9 cellular contexts compared by ENCODE assay signal in the genomic region with DNA sequence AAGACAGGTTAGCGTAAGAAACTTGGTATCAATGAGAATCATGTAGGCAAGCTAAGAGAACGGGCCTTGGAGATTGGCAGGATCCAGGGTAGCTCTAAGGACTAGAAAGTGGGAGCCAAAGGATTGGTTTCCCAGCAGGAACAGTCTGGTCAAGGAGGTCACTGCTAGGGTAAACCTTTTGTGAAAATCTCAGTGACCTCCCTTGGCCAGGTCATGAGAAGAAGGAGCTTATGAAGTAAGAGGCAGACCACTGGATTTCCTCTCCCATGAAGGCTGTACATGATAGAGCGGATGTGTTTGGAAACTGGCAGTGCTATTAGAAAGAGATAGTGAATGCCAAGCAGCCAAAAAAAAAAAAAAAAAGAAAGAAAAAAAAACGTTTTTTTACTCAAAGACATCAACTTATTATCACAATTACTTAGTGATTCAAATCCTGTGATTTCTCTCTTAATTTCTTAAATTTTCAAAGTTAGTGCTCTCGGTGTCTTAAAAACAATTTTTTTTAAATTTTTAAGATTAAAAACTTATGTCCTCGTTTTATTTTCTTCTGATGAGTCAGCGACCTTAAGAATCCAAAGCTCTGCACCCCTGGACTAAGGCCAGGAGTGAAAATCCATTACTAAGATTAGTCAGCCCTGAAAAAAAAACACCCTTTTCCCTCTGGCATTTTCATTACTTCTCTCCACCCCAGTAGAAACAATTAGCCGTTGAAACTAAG.
DNase-seq lines count a peak whose midpoint lies in the region; ATAC-seq and TF ChIP-seq lines count a peak whose summit lies in the region.
"Had no signal": no experiment of that assay in that cellular context is flagged by ENCODE, and none has a peak within 500 bp of the region (broad histone marks: within the 10 kb centered on the region; RNA-seq: fewer than 3 reads in every experiment).

No MANE protein-coding gene starts in this region.

- DNase-seq in DMS79 (lab: John Stamatoyannopoulos, UW) (peak; percentile 61), SK-N-SH (no peak), foreskin fibroblast (peak; percentile 92 to 97), renal cortical epithelial cell (ENCODE audit: low read depth) (peak; percentile 97), neural progenitor cell (ENCODE audit: low spot score) (no peak), OCI-LY7 (ENCODE audit: low spot score) (no peak)
- DNase-seq: activated naive CD8-positive, alpha-beta T cell treated with anti-CD3 and anti-CD28 coated beads, Interleukin-2, amount 10 ng/mL, durations not matched to agents 7 days and 5 days had no signal

- ATAC-seq in GM19035 (IDR thresholded peaks at IDR 0.05; ENCODE audit: unreplicated experiment) (no peak), HG02852 (IDR thresholded peaks at IDR 0.05; ENCODE audit: unreplicated experiment) (no peak)

- peaks cover 2% of the 10 kb centered on the region for H3K27me3 Mint-ChIP-seq in neural progenitor cell (ENCODE audit: insufficient read depth, low read depth)

- intact Hi-C loops in OCI-LY7 (cut with micrococcal nuclease; ENCODE audit: unreplicated experiment): no loop called here

- CTCF ChIA-PET in SK-N-SH (lab: Yijun Ruan, JAX): interaction anchor here (1.0 to 1.3 kb wide), 3 partner anchors 15 to 363 kb away, joined by 3 read pairs; no protein-coding TSS in a partner anchor
- CTCF ChIA-PET in OCI-LY7 (lab: Charles Lee; ENCODE audit: unreplicated experiment): no interaction called here

- BruUV-seq in OCI-LY7 (replicated peaks; lab: Mats Ljungman, UMichigan): no TSS peak

- H3K4me1 ChIP-seq in SK-N-SH (ENCODE audit: control insufficient read depth in 1 of 2, insufficient read depth in 2 of 2, low read depth in 1 of 2, low read length in 1 of 2) (peaks cover 7 to 29% of the 10 kb centered on the region in 2 experiments), neural progenitor cell (no peaks in the 10 kb centered on the region), OCI-LY7 (ENCODE audit: insufficient read depth, low read length, poor library complexity, severe bottlenecking) (no peaks in the 10 kb centered on the region)

- H3K4me3 ChIP-seq in SK-N-SH (ENCODE audit: low read depth in 2 of 2, low read length in 1 of 2) (peak overlapping the region; percentile 1 to 47; a peak in 3 of 4 replicates), foreskin fibroblast (ENCODE audit: low read depth in 1 of 2, low read length in 2 of 2) (no peak overlapping the region), neural progenitor cell (no peak overlapping the region), OCI-LY7 (ENCODE audit: low read depth, low read length, poor library complexity, severe bottlenecking) (no peak overlapping the region)

- peak overlapping the region; percentile 82 for H3K9ac ChIP-seq in SK-N-SH
- H3K9ac ChIP-seq in neural progenitor cell: no peak overlapping the region

- no peaks in the 10 kb centered on the region for H3K9me2 ChIP-seq in SK-N-SH
- H3K9me2 ChIP-seq in OCI-LY7 (ENCODE audit: insufficient read depth, low read length): no peaks in the 10 kb centered on the region

- H4K20me1 ChIP-seq in SK-N-SH (ENCODE audit: insufficient read depth) (no peaks in the 10 kb centered on the region), neural progenitor cell (ENCODE audit: low read depth) (no peaks in the 10 kb centered on the region), OCI-LY7 (ENCODE audit: insufficient read depth, low read length) (no peaks in the 10 kb centered on the region)

- H3K4me3 Mint-ChIP-seq in neural progenitor cell: no peak overlapping the region
- H3K4me3 Mint-ChIP-seq: activated naive CD8-positive, alpha-beta T cell treated with anti-CD3 and anti-CD28 coated beads, Interleukin-2, amount 10 ng/mL, durations not matched to agents 7 days and 5 days had no signal

- H3F3A ChIP-seq in SK-N-SH (replicated peaks; ENCODE audit: insufficient read depth): peaks cover 41% of the 10 kb centered on the region
- no peaks in the 10 kb centered on the region for H3F3A ChIP-seq in neural progenitor cell (ENCODE audit: low read depth)

- no peaks in the 10 kb centered on the region for H3K79me2 ChIP-seq in SK-N-SH (ENCODE audit: insufficient read depth)
- H3K79me2 ChIP-seq in neural progenitor cell (ENCODE audit: low read depth): no peaks in the 10 kb centered on the region
- no peaks in the 10 kb centered on the region for H3K79me2 ChIP-seq in OCI-LY7 (ENCODE audit: insufficient read depth, low read depth, low read length)

- TF ChIP-seq CTCF in SK-N-SH (IDR thresholded peaks at IDR 0.05) (no peak), foreskin fibroblast (IDR thresholded peaks at IDR 0.05; ENCODE audit: low read depth, low read length) (no peak), neural progenitor cell (IDR thresholded peaks at IDR 0.05) (no peak), OCI-LY7 (conservative IDR thresholded peaks at IDR 0.05; ENCODE audit: low read length) (no peak)

- H3K9me3 Mint-ChIP-seq in neural progenitor cell: peaks cover 3% of the 10 kb centered on the region

- H3K27ac ChIP-seq in SK-N-SH (ENCODE audit: low read depth in 2 of 2, low read length in 1 of 2): peak overlapping the region; percentile 95 to 100
- H3K27ac ChIP-seq in neural progenitor cell: no peak overlapping the region
- no peak overlapping the region for H3K27ac ChIP-seq in OCI-LY7 (ENCODE audit: low read depth, low read length, poor library complexity, severe bottlenecking)

- no peak overlapping the region for H3K27ac Mint-ChIP-seq in neural progenitor cell
- H3K27ac Mint-ChIP-seq: activated naive CD8-positive, alpha-beta T cell treated with anti-CD3 and anti-CD28 coated beads, Interleukin-2, amount 10 ng/mL, durations not matched to agents 7 days and 5 days had no signal

- POLR2A ChIA-PET in SK-N-SH (lab: Yijun Ruan, JAX) (no interaction called here), OCI-LY7 (lab: Charles Lee) (interaction anchor here (0.6 to 1.1 kb wide), 4 partner anchors 16 to 452 kb away, joined by 3 to 4 read pairs (median 3); no protein-coding TSS in a partner anchor)

- TF ChIP-seq EP300 in SK-N-SH (IDR thresholded peaks at IDR 0.05; ENCODE audit: borderline replicate concordance in 1 of 2, low read depth in 1 of 2, low read length in 1 of 2): peak in 1 of 2 experiments; percentile 83; a peak in 2 of 4 replicates

- H3K9me3 ChIP-seq in SK-N-SH (no peaks in the 10 kb centered on the region), neural progenitor cell (ENCODE audit: low read depth) (no peaks in the 10 kb centered on the region), OCI-LY7 (ENCODE audit: low read length) (no peaks in the 10 kb centered on the region)

- 8% methylated on average over 8 of the region's 8 CpGs for WGBS in SK-N-SH (ENCODE audit: low lambda C conversion rate)

- H3K36me3 Mint-ChIP-seq in neural progenitor cell: no peaks in the 10 kb centered on the region
- H3K36me3 Mint-ChIP-seq: activated naive CD8-positive, alpha-beta T cell treated with anti-CD3 and anti-CD28 coated beads, Interleukin-2, amount 10 ng/mL, durations not matched to agents 7 days and 5 days had no signal

- H3K27me3 ChIP-seq in SK-N-SH (ENCODE audit: insufficient read depth) (no peaks in the 10 kb centered on the region), neural progenitor cell (no peaks in the 10 kb centered on the region)

- H2AFZ ChIP-seq in SK-N-SH (ENCODE audit: low read depth): peak overlapping the region; percentile 50
- H2AFZ ChIP-seq in neural progenitor cell (replicated peaks): no peak overlapping the region
- H2AFZ ChIP-seq in OCI-LY7 (ENCODE audit: low read length): no peak overlapping the region

- TF ChIP-seq RAD21 in SK-N-SH (IDR thresholded peaks at IDR 0.05; ENCODE audit: low read length): no peak

- H3K4me1 Mint-ChIP-seq in neural progenitor cell: peaks cover 4% of the 10 kb centered on the region
- H3K4me1 Mint-ChIP-seq: activated naive CD8-positive, alpha-beta T cell treated with anti-CD3 and anti-CD28 coated beads, Interleukin-2, amount 10 ng/mL, durations not matched to agents 7 days and 5 days had no signal

- H3K4me2 ChIP-seq in SK-N-SH: peak overlapping the region; percentile 84
- no peak overlapping the region for H3K4me2 ChIP-seq in neural progenitor cell
- H3K4me2 ChIP-seq in OCI-LY7 (ENCODE audit: low read length): no peak overlapping the region

- H3K36me3 ChIP-seq in SK-N-SH (replicated peaks in 1 of 2; ENCODE audit: control insufficient read depth in 1 of 2, insufficient read depth in 2 of 2, low read length in 1 of 2): no peaks in the 10 kb centered on the region
- H3K36me3 ChIP-seq in neural progenitor cell: no peaks in the 10 kb centered on the region
- H3K36me3 ChIP-seq in OCI-LY7 (ENCODE audit: insufficient read depth, low read length): no peaks in the 10 kb centered on the region

TF ChIP-seq in SK-N-SH, 30 proteins besides CTCF, POLR2A, EP300 and RAD21 (continues in another document):
- TF ChIP-seq ZBTB33 (IDR thresholded peaks at IDR 0.05; ENCODE audit: borderline replicate concordance, low read depth): 0 out of 2 replicates have a peak, but pooled peaks have one; percentile 21
- TF ChIP-seq, protein P1, sequence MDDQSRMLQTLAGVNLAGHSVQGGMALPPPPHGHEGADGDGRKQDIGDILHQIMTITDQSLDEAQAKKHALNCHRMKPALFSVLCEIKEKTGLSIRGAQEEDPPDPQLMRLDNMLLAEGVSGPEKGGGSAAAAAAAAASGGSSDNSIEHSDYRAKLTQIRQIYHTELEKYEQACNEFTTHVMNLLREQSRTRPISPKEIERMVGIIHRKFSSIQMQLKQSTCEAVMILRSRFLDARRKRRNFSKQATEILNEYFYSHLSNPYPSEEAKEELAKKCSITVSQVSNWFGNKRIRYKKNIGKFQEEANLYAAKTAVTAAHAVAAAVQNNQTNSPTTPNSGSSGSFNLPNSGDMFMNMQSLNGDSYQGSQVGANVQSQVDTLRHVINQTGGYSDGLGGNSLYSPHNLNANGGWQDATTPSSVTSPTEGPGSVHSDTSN (IDR thresholded peaks at IDR 0.05): peak; percentile 39
- peak; percentile 83 for TF ChIP-seq TEAD4 (IDR thresholded peaks at IDR 0.05; ENCODE audit: borderline replicate concordance, insufficient read depth)
- TF ChIP-seq RCOR1 (IDR thresholded peaks at IDR 0.05; ENCODE audit: low read length): no peak
- TF ChIP-seq FOXJ3 (CRISPR knock-in tag; IDR thresholded peaks at IDR 0.05): no peak
- no peak for TF ChIP-seq RFX5 (IDR thresholded peaks at IDR 0.05; ENCODE audit: low read length)
- TF ChIP-seq MXI1 (IDR thresholded peaks at IDR 0.05; ENCODE audit: low read depth, low read length): no peak

Comparison
In these comparisons a context has a peak if more than half of its experiments do, and no peak if none do; other contexts are left out.
1. DNase-seq: peak in DMS79 (single experiment), foreskin fibroblast (2 of 2) and renal cortical epithelial cell (single experiment); none in SK-N-SH (single experiment), neural progenitor cell (single experiment) and OCI-LY7 (single experiment).
2. H3K27ac ChIP-seq: peak in SK-N-SH (2 of 2); none in neural progenitor cell (single experiment) and OCI-LY7 (single experiment).
3. H3K4me3 ChIP-seq: peak in SK-N-SH (2 of 2); none in foreskin fibroblast (0 of 2), neural progenitor cell (single experiment) and OCI-LY7 (single experiment).